3 cellular contexts compared by ENCODE assay signal in the genomic region with DNA sequence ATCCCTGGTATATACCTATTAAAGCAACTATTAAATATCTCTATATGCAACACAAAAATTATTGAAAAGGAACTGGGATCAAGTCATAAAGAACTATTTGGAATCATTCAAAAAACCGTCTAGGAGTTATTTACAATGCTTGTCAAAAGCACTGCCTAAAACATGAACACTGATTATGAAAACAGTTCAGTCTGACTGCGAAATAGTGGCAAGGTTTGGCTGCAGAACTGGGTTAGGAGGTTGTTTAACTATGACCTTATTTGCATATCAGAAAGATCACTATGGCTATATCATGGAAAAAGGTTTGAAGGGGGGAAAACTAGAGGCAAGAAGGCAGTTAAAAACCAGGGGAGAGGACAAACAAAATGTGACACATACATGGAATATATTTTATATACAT.
TF ChIP-seq lines count a peak whose summit lies in the region.

No MANE protein-coding gene starts in this region.

TF ChIP-seq in liver, 16 proteins besides CTCF, POLR2A, EP300 and RAD21:
- no peak for TF ChIP-seq TAF1 (conservative IDR thresholded peaks at IDR 0.05)
- TF ChIP-seq HNF4A (conservative IDR thresholded peaks at IDR 0.05) = peak; percentile 66 to 72
- TF ChIP-seq, protein P1, sequence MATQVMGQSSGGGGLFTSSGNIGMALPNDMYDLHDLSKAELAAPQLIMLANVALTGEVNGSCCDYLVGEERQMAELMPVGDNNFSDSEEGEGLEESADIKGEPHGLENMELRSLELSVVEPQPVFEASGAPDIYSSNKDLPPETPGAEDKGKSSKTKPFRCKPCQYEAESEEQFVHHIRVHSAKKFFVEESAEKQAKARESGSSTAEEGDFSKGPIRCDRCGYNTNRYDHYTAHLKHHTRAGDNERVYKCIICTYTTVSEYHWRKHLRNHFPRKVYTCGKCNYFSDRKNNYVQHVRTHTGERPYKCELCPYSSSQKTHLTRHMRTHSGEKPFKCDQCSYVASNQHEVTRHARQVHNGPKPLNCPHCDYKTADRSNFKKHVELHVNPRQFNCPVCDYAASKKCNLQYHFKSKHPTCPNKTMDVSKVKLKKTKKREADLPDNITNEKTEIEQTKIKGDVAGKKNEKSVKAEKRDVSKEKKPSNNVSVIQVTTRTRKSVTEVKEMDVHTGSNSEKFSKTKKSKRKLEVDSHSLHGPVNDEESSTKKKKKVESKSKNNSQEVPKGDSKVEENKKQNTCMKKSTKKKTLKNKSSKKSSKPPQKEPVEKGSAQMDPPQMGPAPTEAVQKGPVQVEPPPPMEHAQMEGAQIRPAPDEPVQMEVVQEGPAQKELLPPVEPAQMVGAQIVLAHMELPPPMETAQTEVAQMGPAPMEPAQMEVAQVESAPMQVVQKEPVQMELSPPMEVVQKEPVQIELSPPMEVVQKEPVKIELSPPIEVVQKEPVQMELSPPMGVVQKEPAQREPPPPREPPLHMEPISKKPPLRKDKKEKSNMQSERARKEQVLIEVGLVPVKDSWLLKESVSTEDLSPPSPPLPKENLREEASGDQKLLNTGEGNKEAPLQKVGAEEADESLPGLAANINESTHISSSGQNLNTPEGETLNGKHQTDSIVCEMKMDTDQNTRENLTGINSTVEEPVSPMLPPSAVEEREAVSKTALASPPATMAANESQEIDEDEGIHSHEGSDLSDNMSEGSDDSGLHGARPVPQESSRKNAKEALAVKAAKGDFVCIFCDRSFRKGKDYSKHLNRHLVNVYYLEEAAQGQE (IDR thresholded peaks at IDR 0.05) = peak; percentile 56
- TF ChIP-seq HNF4G (IDR thresholded peaks at IDR 0.05) = peak; percentile 34
- TF ChIP-seq EGR1 (IDR thresholded peaks at IDR 0.05; ENCODE audit: low read depth in 2 of 2) = peak in 1 of 2 donors; percentile 40
- TF ChIP-seq SP1 (IDR thresholded peaks at IDR 0.05) = peak; percentile 81
- TF ChIP-seq FOXA1 (IDR thresholded peaks at IDR 0.05) = peak; percentile 70
- TF ChIP-seq, protein P2, sequence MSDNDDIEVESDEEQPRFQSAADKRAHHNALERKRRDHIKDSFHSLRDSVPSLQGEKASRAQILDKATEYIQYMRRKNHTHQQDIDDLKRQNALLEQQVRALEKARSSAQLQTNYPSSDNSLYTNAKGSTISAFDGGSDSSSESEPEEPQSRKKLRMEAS (IDR thresholded peaks at IDR 0.05) = no peak
- no peak for TF ChIP-seq ATF3 (IDR thresholded peaks at IDR 0.05)
- peak; percentile 70 for TF ChIP-seq YY1 (IDR thresholded peaks at IDR 0.05)
- TF ChIP-seq, protein P3, sequence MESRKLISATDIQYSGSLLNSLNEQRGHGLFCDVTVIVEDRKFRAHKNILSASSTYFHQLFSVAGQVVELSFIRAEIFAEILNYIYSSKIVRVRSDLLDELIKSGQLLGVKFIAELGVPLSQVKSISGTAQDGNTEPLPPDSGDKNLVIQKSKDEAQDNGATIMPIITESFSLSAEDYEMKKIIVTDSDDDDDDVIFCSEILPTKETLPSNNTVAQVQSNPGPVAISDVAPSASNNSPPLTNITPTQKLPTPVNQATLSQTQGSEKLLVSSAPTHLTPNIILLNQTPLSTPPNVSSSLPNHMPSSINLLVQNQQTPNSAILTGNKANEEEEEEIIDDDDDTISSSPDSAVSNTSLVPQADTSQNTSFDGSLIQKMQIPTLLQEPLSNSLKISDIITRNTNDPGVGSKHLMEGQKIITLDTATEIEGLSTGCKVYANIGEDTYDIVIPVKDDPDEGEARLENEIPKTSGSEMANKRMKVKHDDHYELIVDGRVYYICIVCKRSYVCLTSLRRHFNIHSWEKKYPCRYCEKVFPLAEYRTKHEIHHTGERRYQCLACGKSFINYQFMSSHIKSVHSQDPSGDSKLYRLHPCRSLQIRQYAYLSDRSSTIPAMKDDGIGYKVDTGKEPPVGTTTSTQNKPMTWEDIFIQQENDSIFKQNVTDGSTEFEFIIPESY (IDR thresholded peaks at IDR 0.05) = peak; percentile 35
- TF ChIP-seq FOXA2 (IDR thresholded peaks at IDR 0.05) = peak; percentile 81
- peak in 1 of 2 donors; percentile 37 for TF ChIP-seq GABPA (IDR thresholded peaks at IDR 0.05 in 1 of 2, conservative IDR thresholded peaks at IDR 0.05 in 1 of 2)
- peak in 1 of 2 donors; percentile 46 for TF ChIP-seq JUND (IDR thresholded peaks at IDR 0.05)
- peak; percentile 82 to 89 for TF ChIP-seq RXRA (IDR thresholded peaks at IDR 0.05)
- TF ChIP-seq NR2F2 (IDR thresholded peaks at IDR 0.05) = no peak

TF ChIP-seq in HepG2, 621 proteins besides CTCF, POLR2A, EP300 and RAD21:
- TF ChIP-seq NR2F2 (IDR thresholded peaks at IDR 0.05; ENCODE audit: borderline replicate concordance, low read depth) (no peak), KDM5B (CRISPR knock-in tag; IDR thresholded peaks at IDR 0.05; ENCODE audit: borderline replicate concordance) (no peak), SIX1 (CRISPR knock-in tag; IDR thresholded peaks at IDR 0.05; ENCODE audit: borderline replicate concordance) (no peak), ZBTB26 (CRISPR knock-in tag; IDR thresholded peaks at IDR 0.05; ENCODE audit: borderline replicate concordance) (no peak), ISL2 (CRISPR knock-in tag; IDR thresholded peaks at IDR 0.05) (no peak), ZNF354B (CRISPR knock-in tag; IDR thresholded peaks at IDR 0.05) (no peak), ZNF768 (CRISPR knock-in tag; IDR thresholded peaks at IDR 0.05) (no peak), ZNF790 (CRISPR knock-in tag; IDR thresholded peaks at IDR 0.05; ENCODE audit: borderline replicate concordance) (no peak), NKX3-1 (CRISPR knock-in tag; IDR thresholded peaks at IDR 0.05) (no peak), ZNF296 (CRISPR knock-in tag; conservative IDR thresholded peaks at IDR 0.05) (no peak), TFDP1 (CRISPR knock-in tag; IDR thresholded peaks at IDR 0.05; ENCODE audit: borderline replicate concordance) (no peak), BCLAF1 (IDR thresholded peaks at IDR 0.05) (no peak), ZNF343 (CRISPR knock-in tag; IDR thresholded peaks at IDR 0.05) (no peak)
TF ChIP-seq in HepG2: peak in this region for 0.

TF ChIP-seq in HEK293T, 16 proteins besides CTCF, POLR2A, EP300 and RAD21:
- TF ChIP-seq FOXA1 (IDR thresholded peaks at IDR 0.05) (no peak), FOXM1 (IDR thresholded peaks at IDR 0.05; ENCODE audit: borderline replicate concordance) (no peak), NFRKB (IDR thresholded peaks at IDR 0.05) (no peak), BHLHE40 (IDR thresholded peaks at IDR 0.05; ENCODE audit: borderline replicate concordance) (no peak), SP1 (IDR thresholded peaks at IDR 0.05) (no peak), SUZ12 (IDR thresholded peaks at IDR 0.05) (no peak), CTBP1 (IDR thresholded peaks at IDR 0.05; ENCODE audit: borderline replicate concordance) (no peak), FOXK2 (IDR thresholded peaks at IDR 0.05) (no peak), LEF1 (IDR thresholded peaks at IDR 0.05; ENCODE audit: borderline replicate concordance) (no peak), HDGF (IDR thresholded peaks at IDR 0.05; ENCODE audit: borderline replicate concordance) (no peak), TARDBP (IDR thresholded peaks at IDR 0.05) (no peak)
- TF ChIP-seq, protein P4, sequence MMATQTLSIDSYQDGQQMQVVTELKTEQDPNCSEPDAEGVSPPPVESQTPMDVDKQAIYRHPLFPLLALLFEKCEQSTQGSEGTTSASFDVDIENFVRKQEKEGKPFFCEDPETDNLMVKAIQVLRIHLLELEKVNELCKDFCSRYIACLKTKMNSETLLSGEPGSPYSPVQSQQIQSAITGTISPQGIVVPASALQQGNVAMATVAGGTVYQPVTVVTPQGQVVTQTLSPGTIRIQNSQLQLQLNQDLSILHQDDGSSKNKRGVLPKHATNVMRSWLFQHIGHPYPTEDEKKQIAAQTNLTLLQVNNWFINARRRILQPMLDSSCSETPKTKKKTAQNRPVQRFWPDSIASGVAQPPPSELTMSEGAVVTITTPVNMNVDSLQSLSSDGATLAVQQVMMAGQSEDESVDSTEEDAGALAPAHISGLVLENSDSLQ (IDR thresholded peaks at IDR 0.05) = no peak
TF ChIP-seq in HEK293T: peak in this region for 0.
